8 cellular contexts compared by ENCODE assay signal in genomic region chr3:62318365-62318751, GRCh38. TPM values are rescaled to one million over a fixed set of nuclear protein-coding genes. Genes with fewer than 3 reads are reported as not detected.
A peak's percentile ranks its signal among the peaks of the same experiment; 100 is the strongest.
DNase-seq lines count a peak whose midpoint lies in the region; ATAC-seq and TF ChIP-seq lines count a peak whose summit lies in the region.

No MANE protein-coding gene starts in this region.

- no peaks in the 10 kb centered on the region for H3K9me3 Mint-ChIP-seq in endothelial cell (ENCODE audit: unreplicated experiment)

- H3K27me3 Mint-ChIP-seq in endothelial cell (ENCODE audit: unreplicated experiment) = peaks cover 2% of the 10 kb centered on the region

- intact Hi-C loops in ovary (cut with DNase I) = no loop called here

- TF ChIP-seq CTCF in endothelial cell (IDR thresholded peaks at IDR 0.05; ENCODE audit: unreplicated experiment) (no peak), ovary (IDR thresholded peaks at IDR 0.05) (no peak)

- 33 to 38% (median 35%) methylated on average over 12 of the region's 12 CpGs for WGBS in ovary, 3 donors

- no peaks in the 10 kb centered on the region for H3K36me3 ChIP-seq in ES-I3 (ENCODE audit: insufficient read depth, low read length)
- H3K36me3 ChIP-seq in MG63 = no peaks in the 10 kb centered on the region
- H3K36me3 ChIP-seq in ovary = no peaks in the 10 kb centered on the region

- H3K27ac ChIP-seq in ovary = peak overlapping the region in 1 of 2 donors; percentile 51

- H3K4me1 ChIP-seq in ES-I3 (ENCODE audit: insufficient read depth, low read length) = no peaks in the 10 kb centered on the region; the same call in 1 of the 2 replicates
- no peaks in the 10 kb centered on the region for H3K4me1 ChIP-seq in ovary (ENCODE audit: insufficient read depth)

- TF ChIP-seq POLR2A in ovary (IDR thresholded peaks at IDR 0.05) = no peak

- H3K36me3 Mint-ChIP-seq in endothelial cell (ENCODE audit: low read depth, unreplicated experiment) = no peaks in the 10 kb centered on the region

- DNase-seq in MG63 = no peak
- DNase-seq in endothelial cell (ENCODE audit: low spot score) = peak; percentile 3
- DNase-seq in ovary = peak in 1 of 5 donors; percentile 8
- no peak for DNase-seq in NCI-H146 treated with DMSO at 0.1 percent for 48 hours (lab: John Stamatoyannopoulos, UW; ENCODE audit: unreplicated experiment)
- DNase-seq in NOMO-1 treated with dmso at 0.1 percent for 144 hours (lab: John Stamatoyannopoulos, UW; ENCODE audit: unreplicated experiment) = no peak
- no peak for DNase-seq in retina

- H3K27me3 ChIP-seq in MG63 = no peaks in the 10 kb centered on the region
- H3K27me3 ChIP-seq in ovary = no peaks in the 10 kb centered on the region

- H3K4me3 Mint-ChIP-seq in endothelial cell (ENCODE audit: unreplicated experiment) = peak overlapping the region; percentile 99

- H3K27ac Mint-ChIP-seq in endothelial cell (ENCODE audit: unreplicated experiment) = no peak overlapping the region

- H3K9me3 ChIP-seq in ES-I3 (ENCODE audit: control insufficient read depth, insufficient read depth, low read length) (peaks cover 7% of the 10 kb centered on the region; the same call in 1 of the 2 replicates), MG63 (no peaks in the 10 kb centered on the region), ovary (no peaks in the 10 kb centered on the region)

- peak overlapping the region; percentile 77 for H3K9ac ChIP-seq in ES-I3 (ENCODE audit: low read depth, low read length)

- H3K4me3 ChIP-seq in MG63 (peak overlapping the region; percentile 48), ovary (peak overlapping the region; percentile 45)

- H3K4me1 Mint-ChIP-seq in endothelial cell (ENCODE audit: unreplicated experiment) = peaks cover 2% of the 10 kb centered on the region

- no peak for TF ChIP-seq EP300 in ovary (IDR thresholded peaks at IDR 0.05)

- ATAC-seq in HG02798 (IDR thresholded peaks at IDR 0.05; ENCODE audit: poor library complexity, unreplicated experiment) = no peak

RNA-seq across cellular contexts. Expression of gene FEZF2, which starts 55.0 kb away (rescaled TPM):
- not detected in 2 replicates for total RNA-seq in MG63 (2014; rRNA removed; shearing (Covaris generic); ENCODE audit: low replicate concordance)
- total RNA-seq in endothelial cell (ENCODE audit: unreplicated experiment) = not detected
- total RNA-seq in ovary = not detected
- under 1 TPM in 1 of 2 donors, not detected in 1; 0.29 TPM for polyA plus RNA-seq in ovary
